ENCODE assay signal across 1 cellular context in genomic region chr10:69216577-69217118, GRCh38.
TF ChIP-seq lines count a peak whose summit lies in the region.

No MANE protein-coding gene starts in this region.

TF ChIP-seq in K562, 482 proteins besides CTCF, POLR2A, EP300 and RAD21 (continued from another document and continues in another):
- TF ChIP-seq MXI1 (IDR thresholded peaks at IDR 0.05; ENCODE audit: low read depth, low read length) = no peak
- no peak for TF ChIP-seq MYC (IDR thresholded peaks at IDR 0.05; ENCODE audit: low read depth, low read length)
- TF ChIP-seq MYC (CRISPR knock-in tag; IDR thresholded peaks at IDR 0.05; ENCODE audit: borderline replicate concordance, low read depth) = 0 out of 2 replicates have a peak, but pooled peaks have one; percentile 31
- TF ChIP-seq ZNF398 (CRISPR knock-in tag; IDR thresholded peaks at IDR 0.05) = no peak
- TF ChIP-seq CREB3L1 (IDR thresholded peaks at IDR 0.05; ENCODE audit: borderline replicate concordance, low read depth) = no peak
- no peak for TF ChIP-seq RFX1 (IDR thresholded peaks at IDR 0.05)
- no peak for TF ChIP-seq U2AF2 (optimal IDR thresholded peaks at IDR 0.05; ENCODE audit: low read depth, low read length)
- TF ChIP-seq TCF7 (IDR thresholded peaks at IDR 0.05; ENCODE audit: borderline replicate concordance) = no peak
- TF ChIP-seq, protein P1, sequence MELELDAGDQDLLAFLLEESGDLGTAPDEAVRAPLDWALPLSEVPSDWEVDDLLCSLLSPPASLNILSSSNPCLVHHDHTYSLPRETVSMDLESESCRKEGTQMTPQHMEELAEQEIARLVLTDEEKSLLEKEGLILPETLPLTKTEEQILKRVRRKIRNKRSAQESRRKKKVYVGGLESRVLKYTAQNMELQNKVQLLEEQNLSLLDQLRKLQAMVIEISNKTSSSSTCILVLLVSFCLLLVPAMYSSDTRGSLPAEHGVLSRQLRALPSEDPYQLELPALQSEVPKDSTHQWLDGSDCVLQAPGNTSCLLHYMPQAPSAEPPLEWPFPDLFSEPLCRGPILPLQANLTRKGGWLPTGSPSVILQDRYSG (tag; conservative IDR thresholded peaks at IDR 0.05; ENCODE audit: low read depth) = no peak
- TF ChIP-seq, protein P2, sequence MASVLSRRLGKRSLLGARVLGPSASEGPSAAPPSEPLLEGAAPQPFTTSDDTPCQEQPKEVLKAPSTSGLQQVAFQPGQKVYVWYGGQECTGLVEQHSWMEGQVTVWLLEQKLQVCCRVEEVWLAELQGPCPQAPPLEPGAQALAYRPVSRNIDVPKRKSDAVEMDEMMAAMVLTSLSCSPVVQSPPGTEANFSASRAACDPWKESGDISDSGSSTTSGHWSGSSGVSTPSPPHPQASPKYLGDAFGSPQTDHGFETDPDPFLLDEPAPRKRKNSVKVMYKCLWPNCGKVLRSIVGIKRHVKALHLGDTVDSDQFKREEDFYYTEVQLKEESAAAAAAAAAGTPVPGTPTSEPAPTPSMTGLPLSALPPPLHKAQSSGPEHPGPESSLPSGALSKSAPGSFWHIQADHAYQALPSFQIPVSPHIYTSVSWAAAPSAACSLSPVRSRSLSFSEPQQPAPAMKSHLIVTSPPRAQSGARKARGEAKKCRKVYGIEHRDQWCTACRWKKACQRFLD (CRISPR knock-in tag; IDR thresholded peaks at IDR 0.05) = 0 out of 2 replicates have a peak, but pooled peaks have one; percentile 55
- no peak for TF ChIP-seq RFX7 (CRISPR knock-in tag; IDR thresholded peaks at IDR 0.05)
- TF ChIP-seq SRF (CRISPR knock-in tag; IDR thresholded peaks at IDR 0.05) = 0 out of 4 replicates have a peak, but pooled peaks of 1 of the 2 experiments have one; percentile 27
- peak; percentile 68; the same call in 1 of the 2 replicates for TF ChIP-seq GTF2A2 (tag; IDR thresholded peaks at IDR 0.05)
- TF ChIP-seq ZNF436 (CRISPR knock-in tag; IDR thresholded peaks at IDR 0.05) = no peak
- no peak for TF ChIP-seq MAFG (tag; conservative IDR thresholded peaks at IDR 0.05)
- TF ChIP-seq SOX6 (IDR thresholded peaks at IDR 0.05) = no peak
- TF ChIP-seq, protein P3, sequence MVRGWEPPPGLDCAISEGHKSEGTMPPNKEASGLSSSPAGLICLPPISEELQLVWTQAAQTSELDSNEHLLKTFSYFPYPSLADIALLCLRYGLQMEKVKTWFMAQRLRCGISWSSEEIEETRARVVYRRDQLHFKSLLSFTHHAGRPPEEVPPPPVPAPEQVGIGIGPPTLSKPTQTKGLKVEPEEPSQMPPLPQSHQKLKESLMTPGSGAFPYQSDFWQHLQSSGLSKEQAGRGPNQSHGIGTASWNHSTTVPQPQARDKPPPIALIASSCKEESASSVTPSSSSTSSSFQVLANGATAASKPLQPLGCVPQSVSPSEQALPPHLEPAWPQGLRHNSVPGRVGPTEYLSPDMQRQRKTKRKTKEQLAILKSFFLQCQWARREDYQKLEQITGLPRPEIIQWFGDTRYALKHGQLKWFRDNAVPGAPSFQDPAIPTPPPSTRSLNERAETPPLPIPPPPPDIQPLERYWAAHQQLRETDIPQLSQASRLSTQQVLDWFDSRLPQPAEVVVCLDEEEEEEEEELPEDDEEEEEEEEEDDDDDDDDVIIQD (CRISPR knock-in tag; IDR thresholded peaks at IDR 0.05) = no peak
- no peak for TF ChIP-seq PPARD (CRISPR knock-in tag; IDR thresholded peaks at IDR 0.05)
- no peak for TF ChIP-seq ZNF76 (CRISPR knock-in tag; IDR thresholded peaks at IDR 0.05; ENCODE audit: borderline replicate concordance)
- TF ChIP-seq ZBTB8A (IDR thresholded peaks at IDR 0.05; ENCODE audit: partially characterized antibody) = peak; percentile 28
- TF ChIP-seq FOXO4 (CRISPR knock-in tag; IDR thresholded peaks at IDR 0.05) = no peak
- no peak for TF ChIP-seq FOXM1 (IDR thresholded peaks at IDR 0.05; ENCODE audit: low read depth)
- TF ChIP-seq FOXM1 (CRISPR knock-in tag; IDR thresholded peaks at IDR 0.05; ENCODE audit: low read depth) = no peak
- no peak for TF ChIP-seq CBX2 (IDR thresholded peaks at IDR 0.05; ENCODE audit: insufficient read depth, low read length, poor library complexity, severe bottlenecking)
- TF ChIP-seq KLF13 (tag; IDR thresholded peaks at IDR 0.05; ENCODE audit: borderline replicate concordance, low read depth) = 0 out of 2 replicates have a peak, but pooled peaks have one; percentile 22
- no peak for TF ChIP-seq HOXB6 (CRISPR knock-in tag; IDR thresholded peaks at IDR 0.05; ENCODE audit: borderline replicate concordance)
- TF ChIP-seq ZNF780A (CRISPR knock-in tag; IDR thresholded peaks at IDR 0.05) = no peak
- TF ChIP-seq, protein P4, sequence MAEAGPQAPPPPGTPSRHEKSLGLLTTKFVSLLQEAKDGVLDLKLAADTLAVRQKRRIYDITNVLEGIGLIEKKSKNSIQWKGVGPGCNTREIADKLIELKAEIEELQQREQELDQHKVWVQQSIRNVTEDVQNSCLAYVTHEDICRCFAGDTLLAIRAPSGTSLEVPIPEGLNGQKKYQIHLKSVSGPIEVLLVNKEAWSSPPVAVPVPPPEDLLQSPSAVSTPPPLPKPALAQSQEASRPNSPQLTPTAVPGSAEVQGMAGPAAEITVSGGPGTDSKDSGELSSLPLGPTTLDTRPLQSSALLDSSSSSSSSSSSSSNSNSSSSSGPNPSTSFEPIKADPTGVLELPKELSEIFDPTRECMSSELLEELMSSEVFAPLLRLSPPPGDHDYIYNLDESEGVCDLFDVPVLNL (CRISPR knock-in tag; IDR thresholded peaks at IDR 0.05; ENCODE audit: low read depth) = no peak
- TF ChIP-seq POLR3G (IDR thresholded peaks at IDR 0.05; ENCODE audit: extremely low read depth, insufficient read length, insufficient replicate concordance) = no peak
- TF ChIP-seq ZNF583 (CRISPR knock-in tag; IDR thresholded peaks at IDR 0.05) = no peak
- no peak for TF ChIP-seq WHSC1 (IDR thresholded peaks at IDR 0.05; ENCODE audit: low read length)
- TF ChIP-seq NUFIP1 (IDR thresholded peaks at IDR 0.05; ENCODE audit: partially characterized antibody) = no peak
- no peak for TF ChIP-seq ZHX1 (conservative IDR thresholded peaks at IDR 0.05; ENCODE audit: low read length)
- no peak for TF ChIP-seq BRD9 (IDR thresholded peaks at IDR 0.05; ENCODE audit: low read depth, partially characterized antibody)
- TF ChIP-seq NONO (IDR thresholded peaks at IDR 0.05; ENCODE audit: low read depth in 2 of 2, low read length in 1 of 2) = no peak
- TF ChIP-seq CBX5 (IDR thresholded peaks at IDR 0.05; ENCODE audit: borderline replicate concordance, low read depth) = no peak
- TF ChIP-seq ZBTB5 (IDR thresholded peaks at IDR 0.05) = no peak
- TF ChIP-seq RBM25 (IDR thresholded peaks at IDR 0.05; ENCODE audit: low read depth, low read length, severe bottlenecking) = peak; percentile 18
- no peak for TF ChIP-seq KDM1A (IDR thresholded peaks at IDR 0.05)
- TF ChIP-seq DNMT1 (IDR thresholded peaks at IDR 0.05) = no peak
- TF ChIP-seq IFI16 (CRISPR knock-in tag; IDR thresholded peaks at IDR 0.05) = no peak
- no peak for TF ChIP-seq BHLHE40 (IDR thresholded peaks at IDR 0.05; ENCODE audit: low read length)
- TF ChIP-seq GABPA (tag; conservative IDR thresholded peaks at IDR 0.05; ENCODE audit: low read depth) = 0 out of 2 replicates have a peak, but pooled peaks have one; percentile 22
- no peak for TF ChIP-seq E2F8 (IDR thresholded peaks at IDR 0.05; ENCODE audit: low read depth, partially characterized antibody)
- TF ChIP-seq STAT5B (CRISPR knock-in tag; IDR thresholded peaks at IDR 0.05) = no peak
- TF ChIP-seq MECOM (CRISPR knock-in tag; IDR thresholded peaks at IDR 0.05) = 0 out of 2 replicates have a peak, but pooled peaks have one; percentile 27
- TF ChIP-seq, protein P5, sequence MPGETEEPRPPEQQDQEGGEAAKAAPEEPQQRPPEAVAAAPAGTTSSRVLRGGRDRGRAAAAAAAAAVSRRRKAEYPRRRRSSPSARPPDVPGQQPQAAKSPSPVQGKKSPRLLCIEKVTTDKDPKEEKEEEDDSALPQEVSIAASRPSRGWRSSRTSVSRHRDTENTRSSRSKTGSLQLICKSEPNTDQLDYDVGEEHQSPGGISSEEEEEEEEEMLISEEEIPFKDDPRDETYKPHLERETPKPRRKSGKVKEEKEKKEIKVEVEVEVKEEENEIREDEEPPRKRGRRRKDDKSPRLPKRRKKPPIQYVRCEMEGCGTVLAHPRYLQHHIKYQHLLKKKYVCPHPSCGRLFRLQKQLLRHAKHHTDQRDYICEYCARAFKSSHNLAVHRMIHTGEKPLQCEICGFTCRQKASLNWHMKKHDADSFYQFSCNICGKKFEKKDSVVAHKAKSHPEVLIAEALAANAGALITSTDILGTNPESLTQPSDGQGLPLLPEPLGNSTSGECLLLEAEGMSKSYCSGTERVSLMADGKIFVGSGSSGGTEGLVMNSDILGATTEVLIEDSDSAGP (CRISPR knock-in tag; IDR thresholded peaks at IDR 0.05) = no peak
